1 cellular context compared by ENCODE assay signal in genomic region chr6:133587396-133587795, GRCh38.
TF ChIP-seq lines count a peak whose summit lies in the region.

No MANE protein-coding gene starts in this region.

TF ChIP-seq in IMR-90, 13 proteins besides CTCF, POLR2A, EP300 and RAD21 (continued from another document):
- TF ChIP-seq, protein P1, sequence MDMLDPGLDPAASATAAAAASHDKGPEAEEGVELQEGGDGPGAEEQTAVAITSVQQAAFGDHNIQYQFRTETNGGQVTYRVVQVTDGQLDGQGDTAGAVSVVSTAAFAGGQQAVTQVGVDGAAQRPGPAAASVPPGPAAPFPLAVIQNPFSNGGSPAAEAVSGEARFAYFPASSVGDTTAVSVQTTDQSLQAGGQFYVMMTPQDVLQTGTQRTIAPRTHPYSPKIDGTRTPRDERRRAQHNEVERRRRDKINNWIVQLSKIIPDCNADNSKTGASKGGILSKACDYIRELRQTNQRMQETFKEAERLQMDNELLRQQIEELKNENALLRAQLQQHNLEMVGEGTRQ (IDR thresholded peaks at IDR 0.05; ENCODE audit: low read depth, low read length), result no peak
- TF ChIP-seq MAZ (IDR thresholded peaks at IDR 0.05; ENCODE audit: borderline replicate concordance, low read depth, low read length) (no peak), ELK1 (IDR thresholded peaks at IDR 0.05; ENCODE audit: borderline replicate concordance, low read depth, low read length) (no peak), FOS (IDR thresholded peaks at IDR 0.05; ENCODE audit: low read depth, low read length) (no peak), MAFK (IDR thresholded peaks at IDR 0.05; ENCODE audit: low read depth, low read length) (no peak), RFX5 (IDR thresholded peaks at IDR 0.05; ENCODE audit: low read depth, low read length) (no peak)
TF ChIP-seq in IMR-90: peak in this region for 0.
